7 cellular contexts compared by ENCODE assay signal in genomic region chr22:17980638-17981051, GRCh38. TPM values are rescaled to one million over a fixed set of nuclear protein-coding genes. Genes with fewer than 3 reads are reported as not detected.
DNase-seq lines count a peak whose midpoint lies in the region; FAIRE-seq and TF ChIP-seq lines count a peak whose summit lies in the region.

No MANE protein-coding gene starts in this region.

- no peak overlapping the region for H2BK5ac ChIP-seq in mesendoderm (ENCODE audit: low read length)

- no peak overlapping the region for H2BK15ac ChIP-seq in mesendoderm (replicated peaks; ENCODE audit: low read depth)

- H2BK120ac ChIP-seq in mesendoderm (ENCODE audit: low read depth, low read length): no peak overlapping the region

- H3K9ac ChIP-seq in fibroblast of lung (ENCODE audit: insufficient read depth, low read length) (no peak overlapping the region), mesendoderm (ENCODE audit: low read length) (no peak overlapping the region)

- H3K4ac ChIP-seq in mesendoderm (ENCODE audit: low read depth, low read length): no peak overlapping the region

- TF ChIP-seq CTCF in fibroblast of lung (conservative IDR thresholded peaks at IDR 0.05 in 1 of 2, IDR thresholded peaks at IDR 0.05 in 1 of 2; ENCODE audit: low read depth in 1 of 2, low read length in 2 of 2): no peak

- H3K79me1 ChIP-seq in mesendoderm (ENCODE audit: low read length): peaks cover 13% of the 10 kb centered on the region

- H3K18ac ChIP-seq in mesendoderm (ENCODE audit: low read length): no peak overlapping the region

- no peaks in the 10 kb centered on the region for H3K27me3 ChIP-seq in fibroblast of lung (ENCODE audit: control insufficient read depth, insufficient read depth, low read length)
- no peaks in the 10 kb centered on the region for H3K27me3 ChIP-seq in small intestine (ENCODE audit: control insufficient read depth in 2 of 2, insufficient read depth in 2 of 2, low read length in 2 of 2)
- no peaks in the 10 kb centered on the region for H3K27me3 ChIP-seq in mesendoderm (ENCODE audit: insufficient read depth, low read length, poor library complexity)

- H3K27ac ChIP-seq in fibroblast of lung (ENCODE audit: insufficient read depth, low read length): no peak overlapping the region
- H3K27ac ChIP-seq in small intestine (ENCODE audit: low read depth in 1 of 2, low read length in 1 of 2): peak overlapping the region in 1 of 2 donors; percentile 36
- no peak overlapping the region for H3K27ac ChIP-seq in mesendoderm (ENCODE audit: low read depth, low read length)

- H3K4me3 ChIP-seq in fibroblast of lung (replicated peaks in 1 of 4; ENCODE audit: control extremely low read depth in 1 of 4, insufficient read depth in 1 of 4, low read depth in 3 of 4, low read length in 4 of 4): peak overlapping the region in 3 of 4 experiments; percentile 6 to 38 (median 23)
- peak overlapping the region in 1 of 2 donors; percentile 10 for H3K4me3 ChIP-seq in small intestine (ENCODE audit: low read depth in 1 of 2, low read length in 2 of 2)
- no peak overlapping the region for H3K4me3 ChIP-seq in mesendoderm (ENCODE audit: low read length)

- H3K9me3 ChIP-seq in fibroblast of lung (ENCODE audit: control insufficient read depth, insufficient read depth, low read depth, low read length) (no peaks in the 10 kb centered on the region), small intestine (ENCODE audit: control insufficient read depth, low read depth) (no peaks in the 10 kb centered on the region)

- H3K23ac ChIP-seq in mesendoderm (ENCODE audit: low read length): no peak overlapping the region

- FAIRE-seq in small intestine (lab: Jason Lieb, UNC): no peak

- 4 to 17% (median 15%) methylated on average over 13 of the region's 13 CpGs for WGBS in small intestine, 3 donors
- WGBS in mesendoderm (ENCODE audit: extremely low coverage, insufficient coverage, low lambda C conversion rate): no CpG with 5 or more reads among the region's 13 CpGs

- H3K36me3 ChIP-seq in fibroblast of lung (ENCODE audit: control insufficient read depth, insufficient read depth, low read length) (no peaks in the 10 kb centered on the region), small intestine (ENCODE audit: control insufficient read depth in 2 of 2, insufficient read depth in 2 of 2, low read length in 2 of 2) (no peaks in the 10 kb centered on the region), mesendoderm (ENCODE audit: control insufficient read depth, insufficient read depth, low read length) (no peaks in the 10 kb centered on the region)

- no peak overlapping the region for H4K5ac ChIP-seq in mesendoderm (ENCODE audit: low read length)

- no peaks in the 10 kb centered on the region for H4K20me1 ChIP-seq in fibroblast of lung (ENCODE audit: control insufficient read depth, extremely low read depth, insufficient read depth, low read length)

- H2AK5ac ChIP-seq in mesendoderm (ENCODE audit: low read length): no peak overlapping the region

- H3K79me2 ChIP-seq in fibroblast of lung (ENCODE audit: control insufficient read depth, insufficient read depth, low read length) (peaks cover 33% of the 10 kb centered on the region), mesendoderm (ENCODE audit: control insufficient read depth, insufficient read depth, low read length) (peaks cover 13% of the 10 kb centered on the region)

- intact Hi-C loops in posterior vena cava (cut with DNase I): no loop called here

- H3K4me2 ChIP-seq in fibroblast of lung (ENCODE audit: extremely low read depth, insufficient read depth, low read length): peak overlapping the region; percentile 82
- H3K4me2 ChIP-seq in mesendoderm (ENCODE audit: low read length): no peak overlapping the region

- DNase-seq in LoVo (ENCODE audit: low spot score): peak; percentile 42
- peak; percentile 26 to 28 for DNase-seq in activated CD4-positive, alpha-beta T cell treated with anti-CD3 and anti-CD28 coated beads, Interleukin-2, amount 50 U/mL, for 4 hours
- DNase-seq in fibroblast of lung (ENCODE audit: low read depth in 2 of 2): peak in 1 of 2 donors; percentile 47
- DNase-seq in small intestine: peak; percentile 89
- DNase-seq in mesendoderm: no peak
- DNase-seq in SIG-M5 (lab: John Stamatoyannopoulos, UW): no peak
- DNase-seq in posterior vena cava (ENCODE audit: low spot score): no peak

- H2AFZ ChIP-seq in fibroblast of lung (ENCODE audit: low read length): peak overlapping the region; percentile 30

- peaks cover 8% of the 10 kb centered on the region for H3K4me1 ChIP-seq in fibroblast of lung (ENCODE audit: control insufficient read depth, extremely low read depth, insufficient read depth, low read length)
- H3K4me1 ChIP-seq in small intestine (ENCODE audit: control insufficient read depth in 2 of 2, insufficient read depth in 1 of 2, low read depth in 1 of 2, low read length in 1 of 2): peaks cover 0 to 6% of the 10 kb centered on the region in 2 donors
- H3K4me1 ChIP-seq in mesendoderm (ENCODE audit: control insufficient read depth, low read depth, low read length): peaks cover 2% of the 10 kb centered on the region

- no peak overlapping the region for H4K8ac ChIP-seq in mesendoderm (ENCODE audit: low read depth, low read length)

- no peak overlapping the region for H3K56ac ChIP-seq in mesendoderm (ENCODE audit: low read length)

RNA-seq across cellular contexts. Expression of gene MICAL3, which starts 43.7 kb away (rescaled TPM):
- total RNA-seq in fibroblast of lung (12.1 and 22.6 TPM in 2 replicates), posterior vena cava (100 to 1,000 TPM; 106 to 114 TPM)
- polyA plus RNA-seq in fibroblast of lung (10.8 and 19.2 TPM in 2 replicates), small intestine (10 to 100 TPM in 1 of 3 donors, 1 to 10 TPM in 2; 3.2 to 15.3 (median 4.7) TPM)
- polyA plus RNA-seq in fibroblast of lung (2012): 15.0 and 18.4 TPM in 2 replicates
- 33.1 and 45.2 TPM in 2 replicates for polyA minus RNA-seq in fibroblast of lung (ENCODE audit: low replicate concordance)
- polyA plus RNA-seq in mesendoderm (2013, experiment 1 of 2): 17.7 TPM
- 18.7 TPM for polyA plus RNA-seq in mesendoderm (2013, experiment 2 of 2)

Comparison
In these comparisons a context has a peak if more than half of its experiments do, and no peak if none do; other contexts are left out.
1. DNase-seq: peak in LoVo (single experiment), activated CD4-positive, alpha-beta T cell treated with anti-CD3 and anti-CD28 coated beads, Interleukin-2, amount 50 U/mL, for 4 hours (2 of 2) and small intestine (single experiment); none in mesendoderm (single experiment), SIG-M5 (single experiment) and posterior vena cava (single experiment).